9 cellular contexts compared by ENCODE assay signal in genomic region chr1:213617133-213617532, GRCh38.
"Had no signal": no experiment of that assay in that cellular context is flagged by ENCODE, and none has a peak within 500 bp of the region (broad histone marks: within the 10 kb centered on the region; RNA-seq: fewer than 3 reads in every experiment).

No MANE protein-coding gene starts in this region.

- H3K4me3 ChIP-seq: GM23248, GM23338, HAP-1 had no signal

- H3K4me3 Mint-ChIP-seq: GM23338, H9, HFFc6 had no signal

- ATAC-seq: GM23338, HCT116 had no signal

- H3K9me3 Mint-ChIP-seq: GM23338, H9 had no signal

- H3K4me1 ChIP-seq: HAP-1 had no signal

- H3K4me1 Mint-ChIP-seq: GM23338, H9 had no signal

- H3K27ac Mint-ChIP-seq: GM23338, H9, HFFc6 had no signal

- H3K9me3 ChIP-seq: HAP-1 had no signal

- H3K27ac ChIP-seq: GM23248 had no signal

- H3K36me3 ChIP-seq: HAP-1 had no signal

- DNase-seq: GM23248, GOT3, H7, H9, HCEC 1CT, HFFc6 had no signal
